ENCODE assay signal across 8 cellular contexts in genomic region chr11:75400110-75400865, GRCh38. TPM values are rescaled to one million over a fixed set of nuclear protein-coding genes. Genes with fewer than 3 reads are reported as not detected.
DNase-seq lines count a peak whose midpoint lies in the region; ATAC-seq and TF ChIP-seq lines count a peak whose summit lies in the region.

No MANE protein-coding gene starts in this region.

- peaks cover 56% of the 10 kb centered on the region for H4K20me1 ChIP-seq in PC-3 (ENCODE audit: low read length)

- no peaks in the 10 kb centered on the region for H3K9me2 ChIP-seq in PC-3 (replicated peaks; ENCODE audit: low read length)

- H3K4me2 ChIP-seq in PC-3 (ENCODE audit: low read length) (peak overlapping the region; percentile 89), mesenchymal stem cell (ENCODE audit: low read length, poor library complexity, severe bottlenecking) (peak overlapping the region; percentile 84)

- no peak overlapping the region for H2BK120ac ChIP-seq in mesenchymal stem cell (ENCODE audit: low read depth, low read length)

- no peaks in the 10 kb centered on the region for H3K9me3 ChIP-seq in PC-3 (ENCODE audit: low read length)
- H3K9me3 ChIP-seq in mesenchymal stem cell (ENCODE audit: control insufficient read depth, low read length) = no peaks in the 10 kb centered on the region

- H3K27ac ChIP-seq in PC-3 (ENCODE audit: low read length) (peak overlapping the region; percentile 55), coronary artery (peak overlapping the region; percentile 92 to 94), mesenchymal stem cell (ENCODE audit: low read length, poor library complexity, severe bottlenecking) (peak overlapping the region; percentile 77), urinary bladder (ENCODE audit: low read depth) (peak overlapping the region; percentile 92)

- no peak overlapping the region for H3K23ac ChIP-seq in mesenchymal stem cell (ENCODE audit: low read length in 2 of 2)

- H3K18ac ChIP-seq in mesenchymal stem cell (ENCODE audit: low read depth in 1 of 2, low read length in 2 of 2) = no peak overlapping the region

- CTCF ChIA-PET in PC-3 (lab: Charles Lee) = interaction anchor here (1.0 to 1.3 kb wide), 2 partner anchors 12 to 195 kb away, joined by 3 to 6 read pairs; no protein-coding TSS in a partner anchor

- H4K8ac ChIP-seq in mesenchymal stem cell (ENCODE audit: low read length) = no peak overlapping the region

- H3K9ac ChIP-seq in PC-3 (ENCODE audit: low read length) (peak overlapping the region; percentile 96), mesenchymal stem cell (ENCODE audit: low read length) (peak overlapping the region; percentile 97)

- H2AK5ac ChIP-seq in mesenchymal stem cell (ENCODE audit: low read length, severe bottlenecking) = no peak overlapping the region

- peaks cover 61% of the 10 kb centered on the region for H3K79me2 ChIP-seq in PC-3 (ENCODE audit: low read length)

- no peaks in the 10 kb centered on the region for H3K79me1 ChIP-seq in mesenchymal stem cell (replicated peaks; ENCODE audit: low read length, poor library complexity, severe bottlenecking)

- DNase-seq in GM12864 (ENCODE audit: low read depth) (no peak), PC-3 (peak; percentile 35), coronary artery (ENCODE audit: low spot score) (no peak), mesenchymal stem cell (peak; percentile 46), SKM-1 treated with dmso at 0.1 percent for 144 hours (lab: John Stamatoyannopoulos, UW; ENCODE audit: unreplicated experiment) (no peak)

- H3K4me1 ChIP-seq in PC-3 (ENCODE audit: insufficient read depth, low read length) = peaks cover 41% of the 10 kb centered on the region
- H3K4me1 ChIP-seq in mesenchymal stem cell (ENCODE audit: control insufficient read depth, insufficient read depth, low read depth, low read length) = peaks cover 16% of the 10 kb centered on the region
- H3K4me1 ChIP-seq in urinary bladder (ENCODE audit: insufficient read depth) = peaks cover 1% of the 10 kb centered on the region

- no peak overlapping the region for H3K14ac ChIP-seq in mesenchymal stem cell (ENCODE audit: low read length in 2 of 2)

- TSS peak; percentile 80 for BruUV-seq in PC-3 (replicated peaks; lab: Mats Ljungman, UMichigan)

- peaks cover 17% of the 10 kb centered on the region for H3F3A ChIP-seq in PC-3 (ENCODE audit: low read length, unreplicated experiment)

- no peak overlapping the region for H4K91ac ChIP-seq in mesenchymal stem cell (ENCODE audit: low read length)

- no peak overlapping the region for H3K4ac ChIP-seq in mesenchymal stem cell (ENCODE audit: low read depth in 1 of 2, low read length in 2 of 2)

- H2BK5ac ChIP-seq in mesenchymal stem cell (ENCODE audit: low read depth, low read length, poor library complexity, severe bottlenecking) = no peak overlapping the region

- no peak overlapping the region for H2AFZ ChIP-seq in PC-3 (ENCODE audit: low read length)
- H2AFZ ChIP-seq in mesenchymal stem cell (ENCODE audit: low read depth, low read length) = no peak overlapping the region

- H3K4me3 ChIP-seq in GM12864 (ENCODE audit: low read depth, low read length) (peak overlapping the region; percentile 72), PC-3 (ENCODE audit: low read length) (peak overlapping the region; percentile 90), coronary artery (peak overlapping the region; percentile 90), mesenchymal stem cell (ENCODE audit: insufficient read depth in 1 of 2, low read depth in 1 of 2, low read length in 2 of 2) (peak overlapping the region; percentile 83 to 89), urinary bladder (ENCODE audit: low read depth, low read length) (peak overlapping the region; percentile 61)

- POLR2A ChIA-PET in PC-3 (lab: Charles Lee; ENCODE audit: unreplicated experiment) = interaction anchor here (0.6 kb wide), 2 partner anchors 13 to 33 kb away, joined by 3 read pairs; no protein-coding TSS in a partner anchor

- H3K36me3 ChIP-seq in PC-3 (ENCODE audit: low read depth, low read length) = peaks cover 55% of the 10 kb centered on the region
- H3K36me3 ChIP-seq in mesenchymal stem cell (ENCODE audit: control insufficient read depth in 1 of 2, insufficient read depth in 2 of 2, low read depth in 1 of 2, low read length in 2 of 2) = peaks cover 28 to 44% of the 10 kb centered on the region in 2 experiments
- peaks cover 2% of the 10 kb centered on the region for H3K36me3 ChIP-seq in urinary bladder (ENCODE audit: insufficient read depth)

- no peak overlapping the region for H2BK15ac ChIP-seq in mesenchymal stem cell (ENCODE audit: low read depth, poor library complexity, severe bottlenecking)

- ATAC-seq in PC-3 = peak; percentile 11; the same call in 1 of the 2 replicates
- no peak for ATAC-seq in HG03439 (IDR thresholded peaks at IDR 0.05; ENCODE audit: unreplicated experiment)
- no peak for ATAC-seq in GM18861 (IDR thresholded peaks at IDR 0.05; ENCODE audit: unreplicated experiment)

- H3K27me3 ChIP-seq in PC-3 (ENCODE audit: low read length) (no peaks in the 10 kb centered on the region), mesenchymal stem cell (ENCODE audit: control insufficient read depth in 1 of 2, insufficient read depth in 1 of 2, low read length in 2 of 2) (no peaks in the 10 kb centered on the region)

- no peak for TF ChIP-seq CTCF in GM12864 (IDR thresholded peaks at IDR 0.05; ENCODE audit: low read depth, low read length, missing control alignments)
- TF ChIP-seq CTCF in PC-3 (conservative IDR thresholded peaks at IDR 0.05; ENCODE audit: low read depth, low read length) = no peak
- no peak for TF ChIP-seq CTCF in coronary artery (IDR thresholded peaks at IDR 0.05)

- intact Hi-C loops in PC-3 (cut with micrococcal nuclease) = no loop called here

- whole genome bisulfite sequencing in mesenchymal stem cell = 2% methylated on average over 9 of the region's 13 CpGs
- WGBS in urinary bladder = 8% methylated on average over 13 of the region's 13 CpGs

- no peak overlapping the region for H2BK12ac ChIP-seq in mesenchymal stem cell (ENCODE audit: low read length in 2 of 2)

RNA-seq across cellular contexts. Expression of gene RPS3, which starts 1.0 kb away (rescaled TPM):
- total RNA-seq in PC-3 (2014; rRNA removed) = 1,739 and 2,018 TPM in 2 replicates
- 4,029 TPM for polyA plus RNA-seq in mesenchymal stem cell (2013, experiment 1 of 2)
- polyA plus RNA-seq in mesenchymal stem cell (2013, experiment 2 of 2) = 4,151 TPM
- 961 TPM for total RNA-seq in urinary bladder
- 2,414 TPM for polyA plus RNA-seq in urinary bladder

RNA-seq across cellular contexts. Expression of gene KLHL35, which starts 32.7 kb away (rescaled TPM):
- 6.6 and 8.4 TPM in 2 replicates for total RNA-seq in PC-3 (2014; rRNA removed)
- polyA plus RNA-seq in mesenchymal stem cell (2013, experiment 1 of 2) = 0.26 TPM
- polyA plus RNA-seq in mesenchymal stem cell (2013, experiment 2 of 2) = 0.34 TPM
- 1.7 TPM for total RNA-seq in urinary bladder
- polyA plus RNA-seq in urinary bladder = 0.39 TPM

RNA-seq across cellular contexts. Expression of gene ARRB1, which starts 48.8 kb away (rescaled TPM):
- total RNA-seq in PC-3 (2014; rRNA removed) (15.7 and 19.1 TPM in 2 replicates), urinary bladder (34.5 TPM)
- 65.2 TPM for polyA plus RNA-seq in mesenchymal stem cell (2013, experiment 1 of 2)
- polyA plus RNA-seq in mesenchymal stem cell (2013, experiment 2 of 2) = 64.4 TPM
- 31.4 TPM for polyA plus RNA-seq in urinary bladder

Comparison
In these comparisons a context has a peak if more than half of its experiments do, and no peak if none do; other contexts are left out.
1. DNase-seq: peak in PC-3 (single experiment) and mesenchymal stem cell (single experiment); none in GM12864 (single experiment), coronary artery (single experiment) and SKM-1 treated with dmso at 0.1 percent for 144 hours (single experiment).
2. Peak in every context shown above with its lines, with median percentiles within 50 percentile points of each other: H3K4me3 ChIP-seq and H3K27ac ChIP-seq.